Comparison of ENCODE assay signal across 7 cellular contexts in genomic region chr10:132599023-132599618, GRCh38.
DNase-seq lines count a peak whose midpoint lies in the region; ATAC-seq and TF ChIP-seq lines count a peak whose summit lies in the region.
"Not testable (repeated sequence)": the region's sequence is repeated elsewhere in the genome, so short reads cannot be mapped to it uniquely, and the experiment has no call there.

No MANE protein-coding gene starts in this region.

- intact Hi-C loops in colonic mucosa (cut with DNase I); stomach (cut with DNase I; ENCODE audit: low total_unique reads): not testable (repeated sequence)

- peaks cover 44% of the 10 kb centered on the region for H3K4me1 Mint-ChIP-seq in memory B cell

- not testable (repeated sequence) for H2BK120ac ChIP-seq in neuronal stem cell (ENCODE audit: low read depth, low read length)

- not testable (repeated sequence) for H3K4me3 ChIP-seq in Peyer's patch; colonic mucosa; gastroesophageal sphincter; neuronal stem cell (ENCODE audit: low read length in 2 of 2)
- peak overlapping the region in 2 of 4 donors; percentile 8 to 19 for H3K4me3 ChIP-seq in stomach

- not testable (repeated sequence) for H2AK5ac ChIP-seq in neuronal stem cell (ENCODE audit: low read depth, low read length)

- H3K9me3 ChIP-seq in Peyer's patch, colonic mucosa, gastroesophageal sphincter, stomach: not testable (repeated sequence)
- peaks cover 13 to 34% of the 10 kb centered on the region in 2 donors for H3K9me3 ChIP-seq in neuronal stem cell (replicated peaks in 1 of 2; ENCODE audit: control insufficient read depth in 2 of 2, insufficient read depth in 1 of 2, low read depth in 1 of 2, low read length in 2 of 2)

- peaks cover 11% of the 10 kb centered on the region for H3K9me3 Mint-ChIP-seq in memory B cell

- not testable (repeated sequence) for H3K27me3 ChIP-seq in Peyer's patch; colonic mucosa; gastroesophageal sphincter; neuronal stem cell (ENCODE audit: control insufficient read depth in 3 of 3, insufficient read depth in 3 of 3, low read depth in 1 of 3, low read length in 3 of 3); stomach

- 97 to 100% methylated on average over 4 to 6 of the region's 9 CpGs for WGBS in gastroesophageal sphincter (ENCODE audit: low coverage in 1 of 2), 2 donors
- WGBS in neuronal stem cell (ENCODE audit: extremely low coverage in 2 of 2, insufficient read length in 2 of 2, insufficient replicate concordance in 1 of 2), 2 donors = no CpG with 5 or more reads among the region's 9 CpGs
- 30 to 59% (median 57%) methylated on average over 9 of the region's 9 CpGs for WGBS in stomach, 5 donors

- H3K14ac ChIP-seq in neuronal stem cell (ENCODE audit: low read length) = peak overlapping the region; percentile 28

- not testable (repeated sequence) for TF ChIP-seq POLR2A in Peyer's patch (IDR thresholded peaks at IDR 0.05); gastroesophageal sphincter (IDR thresholded peaks at IDR 0.05); stomach (IDR thresholded peaks at IDR 0.05)

- H3K36me3 Mint-ChIP-seq in memory B cell = peaks cover 22% of the 10 kb centered on the region

- not testable (repeated sequence) for H3K9ac ChIP-seq in colonic mucosa (ENCODE audit: low read depth in 2 of 2, low read length in 2 of 2); neuronal stem cell (ENCODE audit: low read depth, low read length, poor library complexity)

- H4K8ac ChIP-seq in neuronal stem cell (ENCODE audit: low read depth, low read length) = not testable (repeated sequence)

- not testable (repeated sequence) for H2AFZ ChIP-seq in neuronal stem cell (ENCODE audit: low read length)

- not testable (repeated sequence) for TF ChIP-seq EP300 in gastroesophageal sphincter (IDR thresholded peaks at IDR 0.05); stomach (IDR thresholded peaks at IDR 0.05)

- H4K91ac ChIP-seq in neuronal stem cell (ENCODE audit: low read depth, low read length, poor library complexity) = not testable (repeated sequence)

- peaks cover 0 to 42% (median 5%) of the 10 kb centered on the region in 4 donors for H3K4me1 ChIP-seq in Peyer's patch
- H3K4me1 ChIP-seq in colonic mucosa; neuronal stem cell (ENCODE audit: control insufficient read depth in 2 of 2, insufficient read depth in 1 of 2, low read depth in 1 of 2, low read length in 2 of 2): not testable (repeated sequence)
- H3K4me1 ChIP-seq in gastroesophageal sphincter = peaks cover 6 to 97% (median 31%) of the 10 kb centered on the region in 3 donors
- peaks cover 20 to 77% (median 47%) of the 10 kb centered on the region in 4 donors for H3K4me1 ChIP-seq in stomach

- not testable (repeated sequence) for ATAC-seq in gastroesophageal sphincter; memory B cell (ENCODE audit: low read depth)
- ATAC-seq in left lobe of liver = peak; percentile 79

- H3K4ac ChIP-seq in neuronal stem cell (ENCODE audit: low read length) = not testable (repeated sequence)

- not testable (repeated sequence) for H3K36me3 ChIP-seq in Peyer's patch; colonic mucosa; gastroesophageal sphincter; neuronal stem cell (replicated peaks in 1 of 2; ENCODE audit: control insufficient read depth in 2 of 2, insufficient read depth in 2 of 2, low read length in 2 of 2); stomach

- DNase-seq in Peyer's patch (peak in 2 of 3 donors; percentile 50 to 56), colonic mucosa (peak; percentile 55), left lobe of liver (ENCODE audit: low spot score) (peak; percentile 50), stomach (peak; percentile 57)
- DNase-seq in memory B cell (ENCODE audit: low spot score in 2 of 2); neuronal stem cell (ENCODE audit: low spot score): not testable (repeated sequence)

- peak in 3 of 6 experiments; percentile 21 to 34 (median 23) for TF ChIP-seq CTCF in Peyer's patch (IDR thresholded peaks at IDR 0.05)
- TF ChIP-seq CTCF in colonic mucosa (IDR thresholded peaks at IDR 0.05); gastroesophageal sphincter (IDR thresholded peaks at IDR 0.05); stomach (IDR thresholded peaks at IDR 0.05): not testable (repeated sequence)

- not testable (repeated sequence) for H3K27me3 Mint-ChIP-seq in memory B cell

- not testable (repeated sequence) for H3K18ac ChIP-seq in neuronal stem cell (ENCODE audit: low read length)

- not testable (repeated sequence) for H3K79me1 ChIP-seq in neuronal stem cell (ENCODE audit: low read depth, low read length)

- not testable (repeated sequence) for H3K4me3 Mint-ChIP-seq in memory B cell

- not testable (repeated sequence) for H3K4me2 ChIP-seq in neuronal stem cell (ENCODE audit: insufficient read depth, low read length, poor library complexity, severe bottlenecking)

- not testable (repeated sequence) for H3K23ac ChIP-seq in neuronal stem cell (ENCODE audit: low read depth, low read length, poor library complexity)

- H2BK5ac ChIP-seq in neuronal stem cell (ENCODE audit: low read length) = not testable (repeated sequence)

- H2BK15ac ChIP-seq in neuronal stem cell (ENCODE audit: low read length) = not testable (repeated sequence)

- peak overlapping the region; percentile 53 for H3K27ac Mint-ChIP-seq in memory B cell

- H2BK12ac ChIP-seq in neuronal stem cell (ENCODE audit: low read length) = not testable (repeated sequence)

- H3K27ac ChIP-seq in Peyer's patch = peak overlapping the region in 2 of 4 donors; percentile 25 to 62
- H3K27ac ChIP-seq in colonic mucosa; neuronal stem cell (replicated peaks; ENCODE audit: low read length): not testable (repeated sequence)
- H3K27ac ChIP-seq in gastroesophageal sphincter = peak overlapping the region; percentile 31 to 74 (median 66)
- peak overlapping the region; percentile 30 to 76 (median 58) for H3K27ac ChIP-seq in stomach
